2 cellular contexts compared by ENCODE assay signal in genomic region chr17:32887410-32887809, GRCh38. TPM values are rescaled to one million over a fixed set of nuclear protein-coding genes. Genes with fewer than 3 reads are reported as not detected.
"Had no signal": no experiment of that assay in that cellular context is flagged by ENCODE, and none has a peak within 500 bp of the region (broad histone marks: within the 10 kb centered on the region; RNA-seq: fewer than 3 reads in every experiment).

No MANE protein-coding gene starts in this region.

RNA-seq across cellular contexts. Expression of gene TMEM98, which starts 40.5 kb away (rescaled TPM):
- total RNA-seq: naive thymus-derived CD8-positive, alpha-beta T cell; natural killer cell had no signal
- polyA plus RNA-seq: naive thymus-derived CD8-positive, alpha-beta T cell had no signal
